ENCODE assay signal across 14 cellular contexts in the genomic region with DNA sequence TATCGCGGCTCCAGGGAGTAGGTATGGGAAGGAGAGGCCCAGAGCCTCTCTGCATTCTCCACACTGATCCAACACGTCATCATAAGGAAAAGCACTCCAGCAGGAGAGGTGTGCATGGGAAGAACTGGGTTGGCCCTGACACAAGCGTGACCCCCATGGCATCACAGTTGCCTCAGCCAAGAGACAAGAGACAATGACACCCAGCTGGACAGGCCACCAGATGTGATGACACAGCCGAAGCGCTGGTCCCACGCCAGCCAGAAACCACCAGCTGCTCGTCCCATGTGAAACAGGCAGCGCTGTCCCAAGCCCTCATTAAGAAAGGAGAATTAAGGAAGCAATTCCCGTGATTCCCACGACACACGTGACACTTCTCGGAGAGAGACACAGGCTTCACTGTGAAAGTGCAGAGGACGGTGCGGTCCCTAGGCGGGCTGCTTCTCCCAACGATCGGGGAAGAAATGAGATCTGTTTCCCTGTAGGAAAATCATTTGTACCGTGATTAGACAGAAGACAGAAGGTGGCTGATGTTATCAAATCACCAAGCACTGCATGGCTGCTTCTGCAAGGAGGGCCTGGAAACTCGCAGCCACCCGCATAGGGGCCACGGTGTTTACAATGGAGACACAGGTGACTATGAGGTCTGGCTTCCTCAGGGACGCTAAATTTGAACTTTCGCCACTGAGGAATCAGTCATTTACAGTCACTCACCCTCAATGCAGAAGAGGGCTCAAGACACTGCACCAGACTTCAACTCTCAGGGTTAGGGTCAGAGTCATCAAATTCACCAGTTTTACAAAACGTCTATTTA.
DNase-seq lines count a peak whose midpoint lies in the region; ATAC-seq and TF ChIP-seq lines count a peak whose summit lies in the region.
"Had no signal": no experiment of that assay in that cellular context is flagged by ENCODE, and none has a peak within 500 bp of the region (broad histone marks: within the 10 kb centered on the region; RNA-seq: fewer than 3 reads in every experiment).

No MANE protein-coding gene starts in this region.

- peak overlapping the region; percentile 83 for H3K27ac Mint-ChIP-seq in nephron progenitor cell
- no peak overlapping the region for H3K27ac Mint-ChIP-seq in activated naive CD4-positive, alpha-beta T cell treated with anti-CD3 and anti-CD28 coated beads, Interleukin-2, amount 50 U/mL, for 72 hours

- H3K4me1 ChIP-seq in SJSA1 (replicated peaks), result peaks cover 46% of the 10 kb centered on the region
- peaks cover 22 to 80% (median 24%) of the 10 kb centered on the region in 3 donors for H3K4me1 ChIP-seq in esophagus squamous epithelium

- H3K9me3 Mint-ChIP-seq in nephron progenitor cell, result no peaks in the 10 kb centered on the region
- peaks cover 0 to 9% of the 10 kb centered on the region in 2 donors for H3K9me3 Mint-ChIP-seq in activated naive CD4-positive, alpha-beta T cell treated with anti-CD3 and anti-CD28 coated beads, Interleukin-2, amount 50 U/mL, for 72 hours

- no peak for ATAC-seq in activated naive CD4-positive, alpha-beta T cell treated with anti-CD3 and anti-CD28 coated beads, Interleukin-2, amount 50 U/mL, for 72 hours
- ATAC-seq in GM18870 (IDR thresholded peaks at IDR 0.05; ENCODE audit: unreplicated experiment), result no peak
- ATAC-seq: right lobe of liver had no signal

- CTCF ChIA-PET in GM10248 (lab: Yijun Ruan, JAX), result no interaction called here

- TF ChIP-seq POLR2A in esophagus squamous epithelium (IDR thresholded peaks at IDR 0.05), result no peak

- H3K27ac ChIP-seq in SJSA1 (peak overlapping the region; percentile 74), esophagus squamous epithelium (peak overlapping the region; percentile 29 to 63 (median 50))
- H3K27ac ChIP-seq: right lobe of liver, upper lobe of left lung had no signal

- H3K36me3 ChIP-seq in SJSA1 (peaks cover 7% of the 10 kb centered on the region), esophagus squamous epithelium (no peaks in the 10 kb centered on the region)
- H3K36me3 ChIP-seq: right lobe of liver, upper lobe of left lung had no signal

- no peaks in the 10 kb centered on the region for H3K36me3 Mint-ChIP-seq in nephron progenitor cell (ENCODE audit: low read depth)
- H3K36me3 Mint-ChIP-seq in activated naive CD4-positive, alpha-beta T cell treated with anti-CD3 and anti-CD28 coated beads, Interleukin-2, amount 50 U/mL, for 72 hours, result no peaks in the 10 kb centered on the region

- H3K27me3 ChIP-seq in SJSA1 (replicated peaks) (no peaks in the 10 kb centered on the region), esophagus squamous epithelium (no peaks in the 10 kb centered on the region)
- H3K27me3 ChIP-seq: right lobe of liver, upper lobe of left lung had no signal

- H3K9me3 ChIP-seq in SJSA1 (replicated peaks) (peaks cover 6% of the 10 kb centered on the region), esophagus squamous epithelium (no peaks in the 10 kb centered on the region)
- H3K9me3 ChIP-seq: right lobe of liver, upper lobe of left lung had no signal

- DNase-seq in SJSA1 (ENCODE audit: low read depth in 1 of 2, low spot score in 2 of 2) (peak in 1 of 2 experiments; percentile 34), esophagus squamous epithelium (lab: John Stamatoyannopoulos, UW) (no peak), nephron progenitor cell (no peak), superior temporal gyrus (ENCODE audit: extremely low spot score) (peak; percentile 96), GM10248 (ENCODE audit: extremely low spot score) (no peak), OCI-M2 (lab: John Stamatoyannopoulos, UW; ENCODE audit: unreplicated experiment) (no peak)
- DNase-seq in activated naive CD4-positive, alpha-beta T cell treated with anti-CD3 and anti-CD28 coated beads, Interleukin-2, amount 50 U/mL, for 72 hours (ENCODE audit: low spot score in 2 of 2), result no peak
- DNase-seq: GOT3, NCI-H1105 treated with DMSO at 0.1 percent for 48 hours, NCI-H524 treated with DMSO at 0.1 percent for 48 hours, SHP77 had no signal

- no peak overlapping the region for H3K4me3 ChIP-seq in SJSA1
- no peak overlapping the region for H3K4me3 ChIP-seq in esophagus squamous epithelium
- H3K4me3 ChIP-seq: right lobe of liver, upper lobe of left lung had no signal

- H3K4me1 Mint-ChIP-seq in nephron progenitor cell, result peaks cover 77% of the 10 kb centered on the region

- WGBS in esophagus squamous epithelium, 2 donors, result 71 to 81% methylated on average over 19 to 20 of the region's 25 CpGs

- H3K4me3 Mint-ChIP-seq in nephron progenitor cell, result no peak overlapping the region

- intact Hi-C loops in esophagus squamous epithelium (cut with DNase I), result no loop called here

- POLR2A ChIA-PET in GM10248 (lab: Yijun Ruan, JAX), result no interaction called here

- TF ChIP-seq CTCF in esophagus squamous epithelium (IDR thresholded peaks at IDR 0.05) (no peak), nephron progenitor cell (IDR thresholded peaks at IDR 0.05) (no peak), GM10248 (IDR thresholded peaks at IDR 0.05; ENCODE audit: control extremely low read depth, extremely low read depth, low read depth, missing control alignments) (no peak)

- H3K27me3 Mint-ChIP-seq in nephron progenitor cell (ENCODE audit: low read depth, poor library complexity), result peaks cover 3% of the 10 kb centered on the region
